ENCODE assay signal across 24 cellular contexts in the genomic region with DNA sequence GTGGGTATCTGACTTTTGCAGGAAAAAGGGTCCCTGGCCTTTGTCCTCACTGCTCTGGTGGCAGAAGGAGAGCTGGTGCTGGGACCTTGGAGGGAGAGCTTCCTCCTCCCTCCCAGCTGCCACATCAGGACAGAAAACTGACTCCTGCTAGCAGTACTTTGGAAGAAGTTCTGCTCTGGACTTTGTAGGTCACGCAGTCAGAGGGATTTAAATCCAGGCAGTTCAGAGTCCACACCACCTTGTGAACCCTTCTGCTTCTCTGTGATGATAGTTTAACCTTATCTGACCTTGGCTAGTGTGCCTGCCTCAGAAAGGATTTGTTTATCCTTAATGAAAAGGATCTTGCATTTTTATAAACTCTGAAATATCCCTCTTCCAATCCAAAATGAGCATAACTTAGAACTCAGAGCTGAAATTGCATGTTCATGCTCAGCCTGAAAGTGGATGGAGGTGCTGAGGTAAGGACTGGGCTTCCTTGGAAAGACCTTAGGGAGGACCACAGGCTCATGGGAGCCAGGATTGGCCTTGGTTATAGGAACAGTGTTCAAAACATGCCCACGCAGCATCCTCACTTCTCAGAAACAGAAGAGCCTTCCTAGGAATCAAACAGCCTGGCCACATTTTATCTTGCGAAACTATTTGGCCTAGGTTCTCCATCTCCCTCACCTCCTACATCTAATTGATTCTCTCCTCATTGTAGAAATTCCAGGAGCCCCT.
DNase-seq lines count a peak whose midpoint lies in the region; ATAC-seq, FAIRE-seq and TF ChIP-seq lines count a peak whose summit lies in the region.
"Had no signal": no experiment of that assay in that cellular context is flagged by ENCODE, and none has a peak within 500 bp of the region (broad histone marks: within the 10 kb centered on the region; RNA-seq: fewer than 3 reads in every experiment).

No MANE protein-coding gene starts in this region.

- TF ChIP-seq CTCF in endothelial cell of umbilical vein (IDR thresholded peaks at IDR 0.05; ENCODE audit: extremely low read depth in 1 of 2, insufficient read depth in 1 of 2, low read depth in 1 of 2, low read length in 2 of 2) (no peak), thyroid gland (IDR thresholded peaks at IDR 0.05) (no peak)

- H3K27me3 ChIP-seq in endothelial cell of umbilical vein (ENCODE audit: control insufficient read depth in 2 of 2, insufficient read depth in 2 of 2, low read length in 2 of 2) = no peaks in the 10 kb centered on the region
- no peaks in the 10 kb centered on the region for H3K27me3 ChIP-seq in thyroid gland
- H3K27me3 ChIP-seq: Peyer's patch, SJSA1 had no signal

- WGBS in thyroid gland, 2 donors = 42 to 78% methylated on average over 3 of the region's 3 CpGs

- TF ChIP-seq POLR2A in endothelial cell of umbilical vein (IDR thresholded peaks at IDR 0.05; ENCODE audit: low read depth, low read length) (no peak), thyroid gland (IDR thresholded peaks at IDR 0.05) (no peak)

- ATAC-seq in left lobe of liver = peak; percentile 97
- no peak for ATAC-seq in activated CD8-positive, alpha-beta memory T cell treated with anti-CD3 and anti-CD28 coated beads, Interleukin-2, amount 10 ng/mL, durations not matched to agents 7 days and 5 days
- no peak for ATAC-seq in HG02642 (IDR thresholded peaks at IDR 0.05; ENCODE audit: poor library complexity, unreplicated experiment)
- ATAC-seq: natural killer cell; stimulated activated effector memory CD8-positive, alpha-beta T cell treated with anti-CD3 and anti-CD28 coated beads, Interleukin-12 subunit alpha, Interleukin-12 subunit beta, amount 100 ng/mL, for 72 hours had no signal

- no peaks in the 10 kb centered on the region for H3K36me3 ChIP-seq in SK-N-MC (ENCODE audit: insufficient read depth, low read length)
- H3K36me3 ChIP-seq in endothelial cell of umbilical vein (ENCODE audit: control insufficient read depth in 2 of 2, extremely low read depth in 1 of 2, insufficient read depth in 2 of 2, low read length in 2 of 2) = no peaks in the 10 kb centered on the region
- no peaks in the 10 kb centered on the region for H3K36me3 ChIP-seq in thyroid gland
- H3K36me3 ChIP-seq: Peyer's patch, SJSA1, thoracic aorta had no signal

- no peaks in the 10 kb centered on the region for H3K4me1 Mint-ChIP-seq in activated CD8-positive, alpha-beta memory T cell treated with anti-CD3 and anti-CD28 coated beads, Interleukin-2, amount 10 ng/mL, durations not matched to agents 7 days and 5 days
- H3K4me1 Mint-ChIP-seq: activated CD4-positive, alpha-beta T cell treated with anti-CD3 and anti-CD28 coated beads, Interleukin-2, amount 10 ng/mL, durations not matched to agents 7 days and 5 days; activated naive CD4-positive, alpha-beta T cell treated with anti-CD3 and anti-CD28 coated beads, Interleukin-2, amount 50 U/mL, for 24 hours; natural killer cell; stimulated activated effector memory CD8-positive, alpha-beta T cell treated with anti-CD3 and anti-CD28 coated beads, Interleukin-12 subunit alpha, Interleukin-12 subunit beta, amount 100 ng/mL, for 72 hours had no signal

- POLR2A ChIA-PET in endothelial cell of umbilical vein (lab: Charles Lee) = no interaction called here

- H3K27me3 Mint-ChIP-seq in activated CD8-positive, alpha-beta memory T cell treated with anti-CD3 and anti-CD28 coated beads, Interleukin-2, amount 10 ng/mL, durations not matched to agents 7 days and 5 days = peaks cover 57% of the 10 kb centered on the region

- H3K4me2 ChIP-seq in endothelial cell of umbilical vein (ENCODE audit: insufficient read depth, low read length) = no peak overlapping the region

- H3K79me2 ChIP-seq in endothelial cell of umbilical vein (ENCODE audit: control insufficient read depth, insufficient read depth, low read length) = no peaks in the 10 kb centered on the region

- no peak overlapping the region for H3K9ac ChIP-seq in SK-N-MC (ENCODE audit: insufficient read length)
- H3K9ac ChIP-seq in endothelial cell of umbilical vein (replicated peaks; ENCODE audit: extremely low read depth, insufficient read depth, low read length) = no peak overlapping the region

- intact Hi-C loops in endothelial cell of umbilical vein (cut with micrococcal nuclease) = no loop called here
- intact Hi-C loops in thyroid gland (cut with DNase I) = no loop called here

- no peak overlapping the region for H3K27ac Mint-ChIP-seq in activated CD8-positive, alpha-beta memory T cell treated with anti-CD3 and anti-CD28 coated beads, Interleukin-2, amount 10 ng/mL, durations not matched to agents 7 days and 5 days
- H3K27ac Mint-ChIP-seq: activated CD4-positive, alpha-beta T cell treated with anti-CD3 and anti-CD28 coated beads, Interleukin-2, amount 10 ng/mL, durations not matched to agents 7 days and 5 days; activated naive CD4-positive, alpha-beta T cell treated with anti-CD3 and anti-CD28 coated beads, Interleukin-2, amount 50 U/mL, for 24 hours; activated T-helper 1 cell treated with anti-CD3 and anti-CD28 coated beads, Interleukin-12 subunit alpha, Interleukin-12 subunit beta, Interleukin-2, Interleukin-4 antibody, amounts not matched to agents 30 ng/mL and 10 ng/mL and 1 ng/mL, durations not matched to agents 14 hours and 24 hours and 36 hours; natural killer cell; stimulated activated effector memory CD8-positive, alpha-beta T cell treated with anti-CD3 and anti-CD28 coated beads, Interleukin-12 subunit alpha, Interleukin-12 subunit beta, amount 100 ng/mL, for 72 hours had no signal

- FAIRE-seq in endothelial cell of umbilical vein (lab: Jason Lieb, UNC) = no peak
- FAIRE-seq: GM12892 had no signal

- H3K27ac ChIP-seq in SK-N-MC = peak overlapping the region; percentile 45; the same call in 1 of the 2 replicates
- H3K27ac ChIP-seq in endothelial cell of umbilical vein (ENCODE audit: insufficient read depth, low read depth, low read length) = no peak overlapping the region
- H3K27ac ChIP-seq in thyroid gland = peak overlapping the region; percentile 53 to 93 (median 82)
- H3K27ac ChIP-seq: Peyer's patch, SJSA1, thoracic aorta, VCaP had no signal

- dilution Hi-C loops in endothelial cell of umbilical vein (cut with MboI; ENCODE audit: extremely low pct_ligation_motif_present, low sequenced_read_pairs) = no loop called here

- no peaks in the 10 kb centered on the region for H3K9me1 ChIP-seq in endothelial cell of umbilical vein (replicated peaks; ENCODE audit: control insufficient read depth, extremely low read depth, insufficient read depth, low read length)

- no peaks in the 10 kb centered on the region for H3K9me3 ChIP-seq in SK-N-MC (ENCODE audit: low read depth, low read length)
- no peaks in the 10 kb centered on the region for H3K9me3 ChIP-seq in endothelial cell of umbilical vein (replicated peaks; ENCODE audit: control insufficient read depth, insufficient read depth, low read length)
- no peaks in the 10 kb centered on the region for H3K9me3 ChIP-seq in thyroid gland
- H3K9me3 ChIP-seq: Peyer's patch, SJSA1, thoracic aorta had no signal

- CTCF ChIA-PET in endothelial cell of umbilical vein (lab: Charles Lee) = interaction anchor here (1.3 kb wide), 1 partner anchor 38 kb away, joined by 3 read pairs; no protein-coding TSS in a partner anchor
- CTCF ChIA-PET in activated CD8-positive, alpha-beta memory T cell treated with anti-CD3 and anti-CD28 coated beads, Interleukin-2, amount 10 ng/mL, durations not matched to agents 7 days and 5 days (lab: Charles Lee) = no interaction called here

- no peaks in the 10 kb centered on the region for H4K20me1 ChIP-seq in endothelial cell of umbilical vein (replicated peaks; ENCODE audit: control insufficient read depth, extremely low read depth, insufficient read depth, low read length)

- no peak overlapping the region for H3K4me3 Mint-ChIP-seq in activated CD8-positive, alpha-beta memory T cell treated with anti-CD3 and anti-CD28 coated beads, Interleukin-2, amount 10 ng/mL, durations not matched to agents 7 days and 5 days
- H3K4me3 Mint-ChIP-seq: activated CD4-positive, alpha-beta T cell treated with anti-CD3 and anti-CD28 coated beads, Interleukin-2, amount 10 ng/mL, durations not matched to agents 7 days and 5 days; activated naive CD4-positive, alpha-beta T cell treated with anti-CD3 and anti-CD28 coated beads, Interleukin-2, amount 50 U/mL, for 24 hours; activated T-helper 1 cell treated with anti-CD3 and anti-CD28 coated beads, Interleukin-12 subunit alpha, Interleukin-12 subunit beta, Interleukin-2, Interleukin-4 antibody, amounts not matched to agents 30 ng/mL and 10 ng/mL and 1 ng/mL, durations not matched to agents 14 hours and 24 hours and 36 hours; natural killer cell; stimulated activated effector memory CD8-positive, alpha-beta T cell treated with anti-CD3 and anti-CD28 coated beads, Interleukin-12 subunit alpha, Interleukin-12 subunit beta, amount 100 ng/mL, for 72 hours had no signal

- no peak for DNase-seq in SK-N-MC (ENCODE audit: low read depth, low spot score)
- DNase-seq in endothelial cell of umbilical vein (ENCODE audit: low read depth, low spot score) = no peak
- DNase-seq in left lobe of liver (ENCODE audit: low spot score) = peak; percentile 49
- DNase-seq in thyroid gland = no peak
- DNase-seq in activated CD8-positive, alpha-beta memory T cell treated with anti-CD3 and anti-CD28 coated beads, Interleukin-2, amount 10 ng/mL, durations not matched to agents 7 days and 5 days = no peak
- no peak for DNase-seq in stimulated activated naive CD4-positive, alpha-beta T cell (lab: John Stamatoyannopoulos, UW)
- DNase-seq: activated CD4-positive, alpha-beta T cell treated with anti-CD3 and anti-CD28 coated beads, Interleukin-2, amount 10 ng/mL, durations not matched to agents 7 days and 5 days; AML-193; COR-L47; Kasumi-1; natural killer cell; NCI-H1105; NCI-H2081; Peyer's patch; stimulated activated CD4-positive, alpha-beta T cell treated with anti-CD3 and anti-CD28 coated beads, Interleukin-1b, Interleukin-23, amount 100 ng/mL, for 48 hours; T-helper 2 cell had no signal

- H2AFZ ChIP-seq in endothelial cell of umbilical vein (ENCODE audit: low read depth, low read length) = peak overlapping the region; percentile 22

- H3K36me3 Mint-ChIP-seq in activated CD8-positive, alpha-beta memory T cell treated with anti-CD3 and anti-CD28 coated beads, Interleukin-2, amount 10 ng/mL, durations not matched to agents 7 days and 5 days = no peaks in the 10 kb centered on the region
- H3K36me3 Mint-ChIP-seq: activated naive CD4-positive, alpha-beta T cell treated with anti-CD3 and anti-CD28 coated beads, Interleukin-2, amount 50 U/mL, for 24 hours; natural killer cell; stimulated activated effector memory CD8-positive, alpha-beta T cell treated with anti-CD3 and anti-CD28 coated beads, Interleukin-12 subunit alpha, Interleukin-12 subunit beta, amount 100 ng/mL, for 72 hours had no signal

- H3K9me3 Mint-ChIP-seq in activated CD8-positive, alpha-beta memory T cell treated with anti-CD3 and anti-CD28 coated beads, Interleukin-2, amount 10 ng/mL, durations not matched to agents 7 days and 5 days (ENCODE audit: low read depth) = no peaks in the 10 kb centered on the region
- H3K9me3 Mint-ChIP-seq: activated CD4-positive, alpha-beta T cell treated with anti-CD3 and anti-CD28 coated beads, Interleukin-2, amount 10 ng/mL, durations not matched to agents 7 days and 5 days; activated naive CD4-positive, alpha-beta T cell treated with anti-CD3 and anti-CD28 coated beads, Interleukin-2, amount 50 U/mL, for 24 hours; activated T-helper 1 cell treated with anti-CD3 and anti-CD28 coated beads, Interleukin-12 subunit alpha, Interleukin-12 subunit beta, Interleukin-2, Interleukin-4 antibody, amounts not matched to agents 30 ng/mL and 10 ng/mL and 1 ng/mL, durations not matched to agents 14 hours and 24 hours and 36 hours; natural killer cell; stimulated activated effector memory CD8-positive, alpha-beta T cell treated with anti-CD3 and anti-CD28 coated beads, Interleukin-12 subunit alpha, Interleukin-12 subunit beta, amount 100 ng/mL, for 72 hours had no signal

- H3K4me1 ChIP-seq in endothelial cell of umbilical vein (ENCODE audit: control insufficient read depth, extremely low read depth, insufficient read depth, low read length) = no peaks in the 10 kb centered on the region
- peaks cover 51 to 64% of the 10 kb centered on the region in 2 donors for H3K4me1 ChIP-seq in thyroid gland

- H3K4me3 ChIP-seq in SK-N-MC = no peak overlapping the region
- H3K4me3 ChIP-seq in endothelial cell of umbilical vein (replicated peaks in 1 of 3; ENCODE audit: insufficient read depth in 1 of 3, low read depth in 1 of 3, low read length in 3 of 3) = no peak overlapping the region
- H3K4me3 ChIP-seq in thyroid gland (replicated peaks in 1 of 3) = no peak overlapping the region
- H3K4me3 ChIP-seq: Peyer's patch, SJSA1, thoracic aorta had no signal

- BruUV-seq in endothelial cell of umbilical vein (replicated peaks; lab: Mats Ljungman, UMichigan) = no TSS peak
